In the genomic region with DNA sequence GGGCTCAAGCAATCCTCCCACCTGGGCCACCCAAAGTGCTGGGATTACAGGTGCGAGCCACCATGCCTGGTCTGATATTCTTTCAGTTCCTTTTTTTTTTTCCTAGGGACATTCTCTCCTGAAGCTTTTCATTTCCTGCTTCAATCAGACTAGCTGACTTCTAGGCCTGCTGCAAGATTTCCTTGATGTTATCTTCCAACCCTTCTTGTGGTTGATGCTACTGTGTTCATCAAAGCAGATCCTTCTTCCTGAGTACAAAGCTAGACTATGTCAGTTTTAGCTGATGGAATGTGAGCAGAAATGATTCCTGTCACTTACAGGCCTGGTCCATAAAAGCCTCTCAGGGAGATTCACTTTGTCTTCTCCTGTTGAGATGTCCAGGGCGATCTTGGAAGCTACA, we compare ENCODE assay signal across 16 cellular contexts.
"Had no signal": no experiment of that assay in that cellular context is flagged by ENCODE, and none has a peak within 500 bp of the region (broad histone marks: within the 10 kb centered on the region; RNA-seq: fewer than 3 reads in every experiment).

No MANE protein-coding gene starts in this region.

- H3K4me3 Mint-ChIP-seq: activated T-helper 17 cell treated with anti-CD3 and anti-CD28 coated beads, Interleukin-2, amount 50 U/mL, for 72 hours; memory B cell; nephron; type B pancreatic cell had no signal

- ATAC-seq: activated T-helper 17 cell treated with anti-CD3 and anti-CD28 coated beads, Interleukin-2, amount 50 U/mL, for 72 hours; foreskin keratinocyte; left lobe of liver; right lobe of liver had no signal

- H3K27ac Mint-ChIP-seq: activated T-helper 17 cell treated with anti-CD3 and anti-CD28 coated beads, Interleukin-2, amount 50 U/mL, for 72 hours; memory B cell; nephron; type B pancreatic cell had no signal

- H3K4me1 ChIP-seq: prostate gland, right lobe of liver had no signal

- H3K36me3 Mint-ChIP-seq: memory B cell, type B pancreatic cell had no signal

- DNase-seq: activated CD4-positive, alpha-beta T cell treated with anti-CD3 and anti-CD28 coated beads for 48 hours; activated naive CD4-positive, alpha-beta T cell treated with anti-CD3 and anti-CD28 coated beads, Interleukin-2, amount 50 U/mL, for 16 hours; amygdala; esophagus squamous epithelium; foreskin keratinocyte; occipital lobe; right lobe of liver; stimulated activated naive CD4-positive, alpha-beta T cell; T-helper 1 cell had no signal

- H3K9me3 Mint-ChIP-seq: activated T-helper 17 cell treated with anti-CD3 and anti-CD28 coated beads, Interleukin-2, amount 50 U/mL, for 72 hours; memory B cell; type B pancreatic cell had no signal

- H3K4me1 Mint-ChIP-seq: memory B cell had no signal

- H3K36me3 ChIP-seq: esophagus squamous epithelium, prostate gland, right lobe of liver, suprapubic skin had no signal

- H3K27ac ChIP-seq: esophagus squamous epithelium, foreskin keratinocyte, prostate gland, right lobe of liver, suprapubic skin had no signal

- H3K9me3 ChIP-seq: esophagus squamous epithelium, prostate gland, right lobe of liver, suprapubic skin had no signal

- H3K27me3 ChIP-seq: esophagus squamous epithelium, foreskin keratinocyte, right lobe of liver, suprapubic skin had no signal

- H3K4me3 ChIP-seq: esophagus squamous epithelium, prostate gland, right lobe of liver, suprapubic skin had no signal

- H3K27me3 Mint-ChIP-seq: activated T-helper 17 cell treated with anti-CD3 and anti-CD28 coated beads, Interleukin-2, amount 50 U/mL, for 72 hours; type B pancreatic cell had no signal
